In the genomic region with DNA sequence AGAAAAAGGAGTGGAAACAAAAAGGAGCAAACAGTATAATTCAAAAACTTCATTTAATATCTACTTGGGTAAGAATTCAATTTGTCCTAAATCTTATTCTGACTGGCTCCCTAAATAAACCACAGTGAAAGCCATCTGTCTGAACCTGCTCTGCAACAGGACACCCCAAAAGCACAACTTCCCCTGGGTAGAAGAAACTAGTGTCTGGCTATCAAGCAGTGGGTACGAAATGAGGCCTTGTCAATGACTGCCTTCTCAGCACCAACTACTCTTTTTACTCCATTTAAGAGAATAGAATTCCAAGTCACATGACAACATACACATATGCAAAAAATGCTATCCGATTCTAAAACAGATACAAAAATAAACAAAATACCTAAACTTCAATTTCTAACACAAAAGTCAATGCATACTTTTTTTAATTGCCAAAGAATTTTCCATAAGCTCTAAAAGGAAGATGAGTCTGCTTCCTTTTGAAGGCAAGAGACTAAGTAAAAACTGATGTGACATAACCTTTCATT, we compare ENCODE assay signal across 9 cellular contexts.
DNase-seq lines count a peak whose midpoint lies in the region; ATAC-seq and TF ChIP-seq lines count a peak whose summit lies in the region.
"Had no signal": no experiment of that assay in that cellular context is flagged by ENCODE, and none has a peak within 500 bp of the region (broad histone marks: within the 10 kb centered on the region; RNA-seq: fewer than 3 reads in every experiment).

No MANE protein-coding gene starts in this region.

- H3K79me2 ChIP-seq in DND-41 (ENCODE audit: insufficient read depth, low read length) (peaks cover 21% of the 10 kb centered on the region), PC-3 (ENCODE audit: low read length) (peaks cover 26% of the 10 kb centered on the region)

- H3K9me3 Mint-ChIP-seq in Calu3 (ENCODE audit: low read depth, unreplicated experiment), result no peaks in the 10 kb centered on the region

- BruUV-seq in PC-3 (replicated peaks; lab: Mats Ljungman, UMichigan), result no TSS peak
- BruUV-seq in Calu3 (replicated peaks; lab: Mats Ljungman, UMichigan), result no TSS peak

- ATAC-seq in DND-41 (ENCODE audit: insufficient read depth, low read depth), result no peak
- no peak for ATAC-seq in PC-3

- in situ Hi-C loops in KBM-7 (cut with MboI; ENCODE audit: low pct_unique_long_range_greater_than_20kb, low sequenced_read_pairs), result no loop called here

- no peak overlapping the region for H3K4me3 Mint-ChIP-seq in Calu3 (ENCODE audit: low read depth, unreplicated experiment)

- no peaks in the 10 kb centered on the region for H3K36me3 ChIP-seq in DND-41 (ENCODE audit: insufficient read depth, low read length)
- no peaks in the 10 kb centered on the region for H3K36me3 ChIP-seq in PC-3 (ENCODE audit: low read depth, low read length)

- no peaks in the 10 kb centered on the region for H3K9me2 ChIP-seq in PC-3 (replicated peaks; ENCODE audit: low read length)

- DNase-seq in DND-41 (no peak), PC-3 (no peak), fibroblast of mammary gland (ENCODE audit: low read depth) (no peak), skeletal muscle cell (ENCODE audit: low read depth) (no peak), lower leg skin (ENCODE audit: low spot score in 2 of 2) (no peak), KBM-7 (no peak), Calu3 (no peak), SK-N-DZ (ENCODE audit: low spot score) (no peak)
- DNase-seq: NCI-H1048 had no signal

- H3K4me1 ChIP-seq in DND-41 (ENCODE audit: insufficient read depth, low read length), result peaks cover 28% of the 10 kb centered on the region
- peaks cover 23% of the 10 kb centered on the region for H3K4me1 ChIP-seq in PC-3 (ENCODE audit: insufficient read depth, low read length)

- H3K4me3 ChIP-seq in DND-41 (ENCODE audit: low read depth in 1 of 2, low read length in 2 of 2) (peak overlapping the region; percentile 31 to 75; a peak in 3 of 4 replicates), PC-3 (ENCODE audit: low read length) (peak overlapping the region; percentile 58), fibroblast of mammary gland (ENCODE audit: control insufficient read depth, low read depth, low read length) (peak overlapping the region; percentile 59), skeletal muscle cell (ENCODE audit: low read depth, low read length) (peak overlapping the region; percentile 63), lower leg skin (ENCODE audit: low read depth, poor library complexity, severe bottlenecking) (no peak overlapping the region)

- H3K27me3 Mint-ChIP-seq in Calu3 (ENCODE audit: unreplicated experiment), result no peaks in the 10 kb centered on the region

- H3K27ac Mint-ChIP-seq in Calu3 (ENCODE audit: unreplicated experiment), result no peak overlapping the region

- H3K4me2 ChIP-seq in DND-41 (ENCODE audit: insufficient read depth, low read length) (peak overlapping the region; percentile 92), PC-3 (ENCODE audit: low read length) (peak overlapping the region; percentile 88)

- peak overlapping the region; percentile 15; the same call in 1 of the 2 replicates for H3K27ac ChIP-seq in DND-41 (ENCODE audit: low read length)
- no peak overlapping the region for H3K27ac ChIP-seq in PC-3 (ENCODE audit: low read length)

- CTCF ChIA-PET in PC-3 (lab: Charles Lee) (interaction anchor here (0.6 kb wide), 1 partner anchor 324 kb away, joined by 3 read pairs; no protein-coding TSS in a partner anchor), Calu3 (lab: Charles Lee) (no interaction called here)

- H3F3A ChIP-seq in PC-3 (ENCODE audit: low read length, unreplicated experiment), result no peaks in the 10 kb centered on the region

- TF ChIP-seq POLR2A in lower leg skin (IDR thresholded peaks at IDR 0.05), result no peak

- POLR2A ChIA-PET in PC-3 (lab: Charles Lee; ENCODE audit: unreplicated experiment), result no interaction called here

- H3K9me3 ChIP-seq in DND-41 (ENCODE audit: insufficient read depth, low read length, severe bottlenecking), result no peaks in the 10 kb centered on the region
- H3K9me3 ChIP-seq in PC-3 (ENCODE audit: low read length), result no peaks in the 10 kb centered on the region

- H2AFZ ChIP-seq in DND-41 (ENCODE audit: low read depth, low read length), result no peak overlapping the region
- no peak overlapping the region for H2AFZ ChIP-seq in PC-3 (ENCODE audit: low read length)

- intact Hi-C loops in PC-3 (cut with micrococcal nuclease), result loop anchor here (5.0 kb wide), 1 partner anchor 32 kb away; no protein-coding TSS in a partner anchor
- intact Hi-C loops in lower leg skin (cut with DNase I; ENCODE audit: low total_unique reads), result no loop called here
- intact Hi-C loops in Calu3 (cut with micrococcal nuclease; ENCODE audit: unreplicated experiment), result loop anchor here (1.0 kb wide), 1 partner anchor 115 kb away; no protein-coding TSS in a partner anchor

- peaks cover 37% of the 10 kb centered on the region for H3K4me1 Mint-ChIP-seq in Calu3 (ENCODE audit: low read depth, unreplicated experiment)

- peak overlapping the region; percentile 62 for H3K9ac ChIP-seq in DND-41 (ENCODE audit: low read depth, low read length)
- peak overlapping the region; percentile 55; the same call in 1 of the 2 replicates for H3K9ac ChIP-seq in PC-3 (ENCODE audit: low read length)

- H3K27me3 ChIP-seq in DND-41 (ENCODE audit: insufficient read depth, low read length, poor library complexity) (no peaks in the 10 kb centered on the region), PC-3 (ENCODE audit: low read length) (no peaks in the 10 kb centered on the region)

- H3K36me3 Mint-ChIP-seq in Calu3 (ENCODE audit: insufficient read depth, unreplicated experiment), result no peaks in the 10 kb centered on the region

- no peak for TF ChIP-seq CTCF in DND-41 (IDR thresholded peaks at IDR 0.05; ENCODE audit: borderline replicate concordance, extremely low read depth, low read length, poor library complexity, severe bottlenecking)
- TF ChIP-seq CTCF in PC-3 (conservative IDR thresholded peaks at IDR 0.05; ENCODE audit: low read depth, low read length), result no peak
- no peak for TF ChIP-seq CTCF in fibroblast of mammary gland (conservative IDR thresholded peaks at IDR 0.05; ENCODE audit: control insufficient read depth, insufficient read depth, low read depth, low read length)
- no peak for TF ChIP-seq CTCF in lower leg skin (IDR thresholded peaks at IDR 0.05)
- no peak for TF ChIP-seq CTCF in Calu3 (IDR thresholded peaks at IDR 0.05; ENCODE audit: unreplicated experiment)

- WGBS in lower leg skin, 2 donors, result 13 to 17% methylated on average over 2 of the region's 2 CpGs

- H4K20me1 ChIP-seq in DND-41 (ENCODE audit: insufficient read depth, low read length) (no peaks in the 10 kb centered on the region), PC-3 (ENCODE audit: low read length) (no peaks in the 10 kb centered on the region)
